In genomic region chr14:105471823-105472495, GRCh38 we compare ENCODE assay signal across 16 cellular contexts. TPM values are rescaled to one million over a fixed set of nuclear protein-coding genes. Genes with fewer than 3 reads are reported as not detected.
DNase-seq lines count a peak whose midpoint lies in the region; ATAC-seq, FAIRE-seq and TF ChIP-seq lines count a peak whose summit lies in the region.
"Had no signal": no experiment of that assay in that cellular context is flagged by ENCODE, and none has a peak within 500 bp of the region (broad histone marks: within the 10 kb centered on the region; RNA-seq: fewer than 3 reads in every experiment).

No MANE protein-coding gene starts in this region.

- H3K79me2 ChIP-seq in neural progenitor cell (ENCODE audit: low read depth): no peaks in the 10 kb centered on the region

- peak overlapping the region in 1 of 12 donors; percentile 15 for H3K4me3 ChIP-seq in heart left ventricle
- no peak overlapping the region for H3K4me3 ChIP-seq in neural progenitor cell

- WGBS in heart left ventricle, 4 donors: 45 to 70% (median 52%) methylated on average over 2 to 8 of the region's 8 CpGs

- no peak for TF ChIP-seq CTCF in 22Rv1 (IDR thresholded peaks at IDR 0.05)
- no peak for TF ChIP-seq CTCF in heart left ventricle (IDR thresholded peaks at IDR 0.05)
- no peak for TF ChIP-seq CTCF in neural progenitor cell (IDR thresholded peaks at IDR 0.05)
- no peak for TF ChIP-seq CTCF in D721Med (IDR thresholded peaks at IDR 0.05; ENCODE audit: insufficient read depth, missing control alignments)

- H2AFZ ChIP-seq in neural progenitor cell (replicated peaks): no peak overlapping the region

- H3K27me3 Mint-ChIP-seq in neural progenitor cell (ENCODE audit: insufficient read depth, low read depth): peaks cover 2% of the 10 kb centered on the region
- H3K27me3 Mint-ChIP-seq: T-cell had no signal

- peaks cover 20% of the 10 kb centered on the region for H3K4me1 Mint-ChIP-seq in neural progenitor cell

- peak overlapping the region; percentile 33 for H3K4me3 Mint-ChIP-seq in neural progenitor cell

- peaks cover 0 to 26% (median 0%) of the 10 kb centered on the region in 9 donors for H3K27me3 ChIP-seq in heart left ventricle
- peaks cover 24% of the 10 kb centered on the region for H3K27me3 ChIP-seq in neural progenitor cell

- peak overlapping the region; percentile 95 for H3K27ac ChIP-seq in 22Rv1
- peak overlapping the region; percentile 87 to 100 (median 97) for H3K27ac ChIP-seq in heart left ventricle
- no peak overlapping the region for H3K27ac ChIP-seq in neural progenitor cell

- H3K9me3 Mint-ChIP-seq in neural progenitor cell: no peaks in the 10 kb centered on the region
- H3K9me3 Mint-ChIP-seq: T-cell had no signal

- no peak overlapping the region for H3K9ac ChIP-seq in neural progenitor cell

- H3K9me3 ChIP-seq in heart left ventricle (no peaks in the 10 kb centered on the region), neural progenitor cell (ENCODE audit: low read depth) (no peaks in the 10 kb centered on the region)

- no peak overlapping the region for H3K27ac Mint-ChIP-seq in neural progenitor cell
- H3K27ac Mint-ChIP-seq: T-cell had no signal

- H3K4me1 ChIP-seq in heart left ventricle (peaks cover 0 to 83% (median 69%) of the 10 kb centered on the region in 12 donors), neural progenitor cell (peaks cover 31% of the 10 kb centered on the region)

- no peak for TF ChIP-seq POLR2A in heart left ventricle (IDR thresholded peaks at IDR 0.05)

- FAIRE-seq in D721Med (lab: Jason Lieb, UNC): no peak
- FAIRE-seq: astrocyte, G401.6 had no signal

- peaks cover 31% of the 10 kb centered on the region for H3F3A ChIP-seq in neural progenitor cell (ENCODE audit: low read depth)

- H3K36me3 ChIP-seq in heart left ventricle: peaks cover 0 to 17% (median 3%) of the 10 kb centered on the region in 9 donors
- no peaks in the 10 kb centered on the region for H3K36me3 ChIP-seq in neural progenitor cell

- DNase-seq in amniotic epithelial cell (ENCODE audit: low read depth): peak; percentile 8
- peak in 4 of 5 donors; percentile 67 to 85 (median 74) for DNase-seq in heart left ventricle
- DNase-seq in neural progenitor cell (ENCODE audit: low spot score): no peak
- DNase-seq in D721Med (ENCODE audit: insufficient read length, low spot score): no peak
- DNase-seq: activated gamma-delta T cell treated with Interleukin-2 at 50 U/mL for 16 hours, IMR-90, NCI-H2081 treated with DMSO at 0.1 percent for 48 hours, NCI-H524 treated with DMSO at 0.1 percent for 48 hours, T-cell, WERI-Rb-1 had no signal

- peak; percentile 11 to 35 (median 22) for ATAC-seq in heart left ventricle
- no peak for ATAC-seq in GM21576 (IDR thresholded peaks at IDR 0.05; ENCODE audit: unreplicated experiment)
- ATAC-seq in HG02642 (IDR thresholded peaks at IDR 0.05; ENCODE audit: poor library complexity, unreplicated experiment): no peak
- ATAC-seq in GM18858 (IDR thresholded peaks at IDR 0.05; ENCODE audit: unreplicated experiment): no peak
- ATAC-seq: T-cell had no signal

- no peaks in the 10 kb centered on the region for H3K36me3 Mint-ChIP-seq in neural progenitor cell
- H3K36me3 Mint-ChIP-seq: T-cell had no signal

- H4K20me1 ChIP-seq in neural progenitor cell (ENCODE audit: low read depth): peaks cover 55% of the 10 kb centered on the region

- no peak overlapping the region for H3K4me2 ChIP-seq in neural progenitor cell

- intact Hi-C loops in heart left ventricle (cut with DNase I): no loop called here

RNA-seq across cellular contexts. Expression of gene CRIP2, which starts 2.7 kb away (rescaled TPM):
- 1,000 to 10,000 TPM in 2 of 9 donors, 100 to 1,000 TPM in 7; 695 to 1,715 (median 851) TPM for total RNA-seq in heart left ventricle
- polyA plus RNA-seq in heart left ventricle: 1,000 to 10,000 TPM in 1 of 2 donors, 100 to 1,000 TPM in 1; 829 to 1,402 TPM
- total RNA-seq in neural progenitor cell (ENCODE audit: low replicate concordance): 0.30 and 3.5 TPM in 2 replicates

RNA-seq across cellular contexts. Expression of gene CRIP1, which starts 14.7 kb away (rescaled TPM):
- 100 to 1,000 TPM in 1 of 9 donors, 10 to 100 TPM in 8; 12.1 to 195 (median 56.9) TPM for total RNA-seq in heart left ventricle
- polyA plus RNA-seq in heart left ventricle: 100 to 1,000 TPM in 1 of 2 donors, 10 to 100 TPM in 1; 81.1 to 109 TPM
- 2.6 TPM in 1 of 2 replicates, not detected in the other for total RNA-seq in neural progenitor cell (ENCODE audit: low replicate concordance)
- total RNA-seq: IMR-90 had no signal

RNA-seq across cellular contexts. Expression of gene TEDC1, which starts 19.1 kb away (rescaled TPM):
- 10 to 100 TPM in 1 of 9 donors, 1 to 10 TPM in 7, under 1 TPM in 1; 0.94 to 12.4 (median 3.2) TPM for total RNA-seq in heart left ventricle
- polyA plus RNA-seq in heart left ventricle: 1 to 10 TPM; 4.8 to 6.7 TPM
- total RNA-seq in neural progenitor cell (ENCODE audit: low replicate concordance): 3.6 and 25.0 TPM in 2 replicates

RNA-seq across cellular contexts. Expression of gene MTA1, which starts 52.3 kb away (rescaled TPM):
- total RNA-seq in heart left ventricle: 100 to 1,000 TPM in 7 of 9 donors, 10 to 100 TPM in 2; 71.8 to 169 (median 109) TPM
- polyA plus RNA-seq in heart left ventricle: 100 to 1,000 TPM; 103 to 191 TPM
- total RNA-seq in neural progenitor cell (ENCODE audit: low replicate concordance): 59.8 and 117 TPM in 2 replicates

RNA-seq across cellular contexts. Expression of gene TMEM121, which starts 54.4 kb away (rescaled TPM):
- total RNA-seq in heart left ventricle: 1 to 10 TPM; 1.0 to 4.4 (median 2.0) TPM
- polyA plus RNA-seq in heart left ventricle: 1 to 10 TPM; 1.1 to 1.5 TPM
- 0.90 and 3.6 TPM in 2 replicates for total RNA-seq in neural progenitor cell (ENCODE audit: low replicate concordance)

Comparison
In these comparisons a context has a peak if more than half of its experiments do, and no peak if none do; other contexts are left out.
1. DNase-seq: peak in amniotic epithelial cell (single experiment) and heart left ventricle (4 of 5); none in neural progenitor cell (single experiment) and D721Med (single experiment).
2. ATAC-seq: peak in heart left ventricle (4 of 4); none in GM21576 (single experiment), HG02642 (single experiment) and GM18858 (single experiment).
3. RNA of gene CRIP2, which starts 2.7 kb away (total RNA-seq): 695 to 1,715 TPM in heart left ventricle; 0.30 to 3.5 TPM in neural progenitor cell; every median in the first group is over 100 times any median in the second.